8 cellular contexts compared by ENCODE assay signal in genomic region chr5:103808464-103809106, GRCh38.
DNase-seq lines count a peak whose midpoint lies in the region; ATAC-seq and TF ChIP-seq lines count a peak whose summit lies in the region.

No MANE protein-coding gene starts in this region.

- H3K4me3 Mint-ChIP-seq in natural killer cell = no peak overlapping the region

- ATAC-seq in omental fat pad (ENCODE audit: low FRiP score) (peak; percentile 80), natural killer cell (no peak)

- H3K4me1 Mint-ChIP-seq in natural killer cell = no peaks in the 10 kb centered on the region

- no peak overlapping the region for H3K4me3 ChIP-seq in HAP-1
- no peak overlapping the region for H3K4me3 ChIP-seq in MG63
- no peak overlapping the region for H3K4me3 ChIP-seq in epithelial cell of proximal tubule (ENCODE audit: low read depth, low read length)

- H3K4me1 ChIP-seq in HAP-1 = no peaks in the 10 kb centered on the region

- H3K27ac Mint-ChIP-seq in natural killer cell = no peak overlapping the region

- TF ChIP-seq CTCF in GM12872 (IDR thresholded peaks at IDR 0.05; ENCODE audit: insufficient read depth, low read depth, low read length) (peak; percentile 87), epithelial cell of proximal tubule (conservative IDR thresholded peaks at IDR 0.05; ENCODE audit: low read depth, low read length) (peak; percentile 100), omental fat pad (IDR thresholded peaks at IDR 0.05) (no peak), natural killer cell (IDR thresholded peaks at IDR 0.05) (no peak)

- H3K36me3 Mint-ChIP-seq in natural killer cell = no peaks in the 10 kb centered on the region

- DNase-seq in HAP-1 (ENCODE audit: low spot score in 2 of 2) = peak; percentile 62 to 69
- DNase-seq in MG63 = peak; percentile 44
- peak; percentile 87 for DNase-seq in RKO (ENCODE audit: low spot score)
- peak; percentile 16 for DNase-seq in epithelial cell of proximal tubule (ENCODE audit: low read depth)
- DNase-seq in omental fat pad (ENCODE audit: low spot score) = no peak
- no peak for DNase-seq in effector CD4-positive, alpha-beta T cell
- no peak for DNase-seq in natural killer cell

- in situ Hi-C loops in HAP-1 (cut with MboI; ENCODE audit: low sequenced_read_pairs) = no loop called here

- no peaks in the 10 kb centered on the region for H3K27me3 Mint-ChIP-seq in natural killer cell (ENCODE audit: low read depth in 2 of 2)

- H3K36me3 ChIP-seq in HAP-1 (replicated peaks) (no peaks in the 10 kb centered on the region), MG63 (no peaks in the 10 kb centered on the region)

- H3K27me3 ChIP-seq in HAP-1 (ENCODE audit: low read depth) (no peaks in the 10 kb centered on the region), MG63 (no peaks in the 10 kb centered on the region)

- intact Hi-C loops in natural killer cell (cut with micrococcal nuclease) = no loop called here

- H3K9me3 Mint-ChIP-seq in natural killer cell = peaks cover 0 to 2% of the 10 kb centered on the region in 2 donors

- no peaks in the 10 kb centered on the region for H3K9me3 ChIP-seq in HAP-1
- no peaks in the 10 kb centered on the region for H3K9me3 ChIP-seq in MG63

Comparison
In these comparisons a context has a peak if more than half of its experiments do, and no peak if none do; other contexts are left out.
1. CTCF ChIP-seq: peak in GM12872 (single experiment) and epithelial cell of proximal tubule (single experiment); none in omental fat pad (0 of 3) and natural killer cell (single experiment).
2. DNase-seq: peak in HAP-1 (2 of 2), MG63 (single experiment), RKO (single experiment) and epithelial cell of proximal tubule (single experiment); none in omental fat pad (single experiment), effector CD4-positive, alpha-beta T cell (single experiment) and natural killer cell (single experiment).